8 cellular contexts compared by ENCODE assay signal in the genomic region with DNA sequence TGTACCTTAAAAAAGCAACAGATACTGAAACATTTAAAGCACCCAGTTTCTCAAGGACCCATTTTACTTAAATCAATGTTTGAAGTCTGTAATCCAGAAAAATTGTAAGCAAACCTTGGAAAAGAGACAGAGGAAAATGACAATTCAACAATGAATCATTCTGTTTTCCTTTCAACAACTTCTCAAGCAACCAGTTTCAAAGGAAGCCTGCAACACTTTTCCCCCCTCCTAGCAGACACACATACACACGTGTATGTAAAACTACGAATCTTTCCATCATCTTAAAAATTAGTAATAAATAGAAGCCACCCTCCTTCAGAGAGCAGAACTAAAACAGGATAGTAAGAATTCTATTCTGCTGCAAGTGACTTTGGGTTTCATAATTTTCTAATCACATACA. TPM values are rescaled to one million over a fixed set of nuclear protein-coding genes. Genes with fewer than 3 reads are reported as not detected.
A peak's percentile ranks its signal among the peaks of the same experiment; 100 is the strongest.
DNase-seq lines count a peak whose midpoint lies in the region; ATAC-seq, FAIRE-seq and TF ChIP-seq lines count a peak whose summit lies in the region.

No MANE protein-coding gene starts in this region.

- no peak for TF ChIP-seq RAD21 in A549 (conservative IDR thresholded peaks at IDR 0.05 in 1 of 2, IDR thresholded peaks at IDR 0.05 in 1 of 2)

- no peaks in the 10 kb centered on the region for H3K27me3 ChIP-seq in stomach

- H3K9me3 Mint-ChIP-seq in activated naive CD8-positive, alpha-beta T cell treated with anti-CD3 and anti-CD28 coated beads for 36 hours = no peaks in the 10 kb centered on the region

- FAIRE-seq in A549 (lab: Jason Lieb, UNC) (no peak), H54 (lab: Jason Lieb, UNC) (peak; percentile 55)

- intact Hi-C loops in stomach (cut with DNase I; ENCODE audit: low total_unique reads) = no loop called here

- no peak for TF ChIP-seq EP300 in A549 (IDR thresholded peaks at IDR 0.05)
- TF ChIP-seq EP300 in stomach (IDR thresholded peaks at IDR 0.05) = no peak

- TF ChIP-seq CTCF in A549 (IDR thresholded peaks at IDR 0.05) = no peak
- TF ChIP-seq CTCF in stomach (IDR thresholded peaks at IDR 0.05) = no peak

- H3K4me3 Mint-ChIP-seq in activated naive CD8-positive, alpha-beta T cell treated with anti-CD3 and anti-CD28 coated beads for 36 hours = peak overlapping the region; percentile 91

- no peaks in the 10 kb centered on the region for H3K36me3 Mint-ChIP-seq in activated naive CD8-positive, alpha-beta T cell treated with anti-CD3 and anti-CD28 coated beads for 36 hours

- TF ChIP-seq POLR2A in A549 (IDR thresholded peaks at IDR 0.05; ENCODE audit: low read length) (no peak), H54 (IDR thresholded peaks at IDR 0.05; ENCODE audit: low read depth, low read length) (no peak), stomach (IDR thresholded peaks at IDR 0.05) (no peak)

- ATAC-seq in A549 (no peak), HG03521 (IDR thresholded peaks at IDR 0.05; ENCODE audit: unreplicated experiment) (no peak)

- H3K4me1 ChIP-seq in A549 (peaks cover 37% of the 10 kb centered on the region), stomach (peaks cover 29 to 62% (median 52%) of the 10 kb centered on the region in 4 donors)

- peak overlapping the region; percentile 93 to 99 for H3K27ac ChIP-seq in A549
- peak overlapping the region in 4 of 5 donors; percentile 92 to 98 (median 96) for H3K27ac ChIP-seq in stomach

- POLR2A ChIA-PET in A549 (lab: Yijun Ruan, JAX) = interaction anchor here (0.6 kb wide), 1 partner anchor 22 kb away, joined by 3 read pairs; no protein-coding TSS in a partner anchor

- H3K4me3 ChIP-seq in A549 = peak overlapping the region; percentile 100
- H3K4me3 ChIP-seq in stomach = peak overlapping the region; percentile 66 to 88 (median 79)

- no peaks in the 10 kb centered on the region for H3K27me3 Mint-ChIP-seq in activated naive CD8-positive, alpha-beta T cell treated with anti-CD3 and anti-CD28 coated beads for 36 hours

- H3K4me2 ChIP-seq in A549 = peak overlapping the region; percentile 100

- H3K27ac Mint-ChIP-seq in activated naive CD8-positive, alpha-beta T cell treated with anti-CD3 and anti-CD28 coated beads for 36 hours = peak overlapping the region; percentile 92

- 0% methylated on average over 2 of the region's 2 CpGs for WGBS in A549 (ENCODE audit: missing lambda C conversion rate)
- 0 to 3% (median 1%) methylated on average over 2 of the region's 2 CpGs for WGBS in stomach, 5 donors

- H3K36me3 ChIP-seq in stomach = no peaks in the 10 kb centered on the region

- peaks cover 40% of the 10 kb centered on the region for H3K4me1 Mint-ChIP-seq in activated naive CD8-positive, alpha-beta T cell treated with anti-CD3 and anti-CD28 coated beads for 36 hours

- no peak for DNase-seq in A549 (ENCODE audit: low read depth in 1 of 2, low spot score in 1 of 2)
- no peak for DNase-seq in H54 (ENCODE audit: insufficient read length, low spot score)
- no peak for DNase-seq in activated naive CD8-positive, alpha-beta T cell treated with anti-CD3 and anti-CD28 coated beads for 36 hours
- peak; percentile 78 for DNase-seq in iris pigment epithelial cell (ENCODE audit: low read depth)
- no peak for DNase-seq in stomach
- DNase-seq in effector CD4-positive, alpha-beta T cell = no peak
- no peak for DNase-seq in UCSD-AML1 (lab: John Stamatoyannopoulos, UW; ENCODE audit: unreplicated experiment)

- CTCF ChIA-PET in A549 (lab: Yijun Ruan, JAX) = interaction anchor here (0.6 kb wide), 1 partner anchor 18 kb away, joined by 3 read pairs; no protein-coding TSS in a partner anchor

- H3K9me3 ChIP-seq in A549 (no peaks in the 10 kb centered on the region), stomach (no peaks in the 10 kb centered on the region)

TF ChIP-seq in A549, 52 proteins besides CTCF, POLR2A, EP300 and RAD21:
- TF ChIP-seq KDM5A (IDR thresholded peaks at IDR 0.05) (no peak), RARB (CRISPR knock-in tag; IDR thresholded peaks at IDR 0.05) (no peak), ZSCAN20 (CRISPR knock-in tag; IDR thresholded peaks at IDR 0.05) (no peak), NFE2L2 (conservative IDR thresholded peaks at IDR 0.05; ENCODE audit: low read length) (no peak), BCL3 (IDR thresholded peaks at IDR 0.05) (no peak), ESRRA (IDR thresholded peaks at IDR 0.05; ENCODE audit: borderline replicate concordance, low read length) (no peak), CHD2 (IDR thresholded peaks at IDR 0.05; ENCODE audit: low read length, partially characterized antibody) (no peak), CBX2 (IDR thresholded peaks at IDR 0.05; ENCODE audit: borderline replicate concordance, low read depth) (no peak), HOXB13 (CRISPR knock-in tag; IDR thresholded peaks at IDR 0.05; ENCODE audit: low read depth) (no peak), POLR2AphosphoS2 (conservative IDR thresholded peaks at IDR 0.05; ENCODE audit: low read length) (no peak), CHD4 (IDR thresholded peaks at IDR 0.05; ENCODE audit: borderline replicate concordance) (no peak), RNF2 (IDR thresholded peaks at IDR 0.05; ENCODE audit: borderline replicate concordance, low read depth) (no peak), CEBPB (IDR thresholded peaks at IDR 0.05) (no peak), GATA3 (IDR thresholded peaks at IDR 0.05; ENCODE audit: borderline replicate concordance) (no peak), MAZ (IDR thresholded peaks at IDR 0.05; ENCODE audit: borderline replicate concordance, low read depth, low read length) (no peak), FOSL2 (IDR thresholded peaks at IDR 0.05) (no peak), FOSL2 (CRISPR knock-in tag; IDR thresholded peaks at IDR 0.05) (no peak)
- TF ChIP-seq, protein P1, sequence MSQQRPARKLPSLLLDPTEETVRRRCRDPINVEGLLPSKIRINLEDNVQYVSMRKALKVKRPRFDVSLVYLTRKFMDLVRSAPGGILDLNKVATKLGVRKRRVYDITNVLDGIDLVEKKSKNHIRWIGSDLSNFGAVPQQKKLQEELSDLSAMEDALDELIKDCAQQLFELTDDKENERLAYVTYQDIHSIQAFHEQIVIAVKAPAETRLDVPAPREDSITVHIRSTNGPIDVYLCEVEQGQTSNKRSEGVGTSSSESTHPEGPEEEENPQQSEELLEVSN (IDR thresholded peaks at IDR 0.05; ENCODE audit: borderline replicate concordance, low read depth) = no peak
- TF ChIP-seq, protein P2, sequence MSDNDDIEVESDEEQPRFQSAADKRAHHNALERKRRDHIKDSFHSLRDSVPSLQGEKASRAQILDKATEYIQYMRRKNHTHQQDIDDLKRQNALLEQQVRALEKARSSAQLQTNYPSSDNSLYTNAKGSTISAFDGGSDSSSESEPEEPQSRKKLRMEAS (IDR thresholded peaks at IDR 0.05) = no peak
- TF ChIP-seq, protein P3, sequence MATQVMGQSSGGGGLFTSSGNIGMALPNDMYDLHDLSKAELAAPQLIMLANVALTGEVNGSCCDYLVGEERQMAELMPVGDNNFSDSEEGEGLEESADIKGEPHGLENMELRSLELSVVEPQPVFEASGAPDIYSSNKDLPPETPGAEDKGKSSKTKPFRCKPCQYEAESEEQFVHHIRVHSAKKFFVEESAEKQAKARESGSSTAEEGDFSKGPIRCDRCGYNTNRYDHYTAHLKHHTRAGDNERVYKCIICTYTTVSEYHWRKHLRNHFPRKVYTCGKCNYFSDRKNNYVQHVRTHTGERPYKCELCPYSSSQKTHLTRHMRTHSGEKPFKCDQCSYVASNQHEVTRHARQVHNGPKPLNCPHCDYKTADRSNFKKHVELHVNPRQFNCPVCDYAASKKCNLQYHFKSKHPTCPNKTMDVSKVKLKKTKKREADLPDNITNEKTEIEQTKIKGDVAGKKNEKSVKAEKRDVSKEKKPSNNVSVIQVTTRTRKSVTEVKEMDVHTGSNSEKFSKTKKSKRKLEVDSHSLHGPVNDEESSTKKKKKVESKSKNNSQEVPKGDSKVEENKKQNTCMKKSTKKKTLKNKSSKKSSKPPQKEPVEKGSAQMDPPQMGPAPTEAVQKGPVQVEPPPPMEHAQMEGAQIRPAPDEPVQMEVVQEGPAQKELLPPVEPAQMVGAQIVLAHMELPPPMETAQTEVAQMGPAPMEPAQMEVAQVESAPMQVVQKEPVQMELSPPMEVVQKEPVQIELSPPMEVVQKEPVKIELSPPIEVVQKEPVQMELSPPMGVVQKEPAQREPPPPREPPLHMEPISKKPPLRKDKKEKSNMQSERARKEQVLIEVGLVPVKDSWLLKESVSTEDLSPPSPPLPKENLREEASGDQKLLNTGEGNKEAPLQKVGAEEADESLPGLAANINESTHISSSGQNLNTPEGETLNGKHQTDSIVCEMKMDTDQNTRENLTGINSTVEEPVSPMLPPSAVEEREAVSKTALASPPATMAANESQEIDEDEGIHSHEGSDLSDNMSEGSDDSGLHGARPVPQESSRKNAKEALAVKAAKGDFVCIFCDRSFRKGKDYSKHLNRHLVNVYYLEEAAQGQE (IDR thresholded peaks at IDR 0.05) = no peak

RNA-seq across cellular contexts. Expression of gene RERE, which starts 1.1 kb away (rescaled TPM):
- polyA plus RNA-seq in A549 (2011; rRNA removed) = 12.6 and 36.8 TPM in 2 replicates
- polyA plus RNA-seq in A549 (2012; cell fraction: cytosol; rRNA removed) = 8.3 and 8.5 TPM in 2 replicates
- polyA plus RNA-seq in A549 (2012; cell fraction: nucleus; rRNA removed) = 10.2 and 20.1 TPM in 2 replicates
- 22.0 to 28.6 TPM (median 27.9 TPM) in 3 replicates for polyA plus RNA-seq in A549 (2017; fragmentation: RNase III; extraction: RNeasy Plus Mini Kit Qiagen cat#74134 plus additional on column Dnase treatment)
- 74.2 and 81.5 TPM in 2 replicates for polyA minus RNA-seq in A549 (2011; rRNA and poly(A)+ RNA removed)
- 10 to 100 TPM; 36.8 to 39.6 TPM for total RNA-seq in activated naive CD8-positive, alpha-beta T cell treated with anti-CD3 and anti-CD28 coated beads for 36 hours
- total RNA-seq in stomach = 100 to 1,000 TPM in 2 of 5 donors, 10 to 100 TPM in 3; 75.0 to 198 (median 99.2) TPM
- 10 to 100 TPM; 15.6 to 21.6 (median 18.0) TPM for polyA plus RNA-seq in stomach
